In genomic region chr17:19958023-19958422, GRCh38 we compare ENCODE assay signal across 10 cellular contexts. TPM values are rescaled to one million over a fixed set of nuclear protein-coding genes. Genes with fewer than 3 reads are reported as not detected.
DNase-seq lines count a peak whose midpoint lies in the region; ATAC-seq and TF ChIP-seq lines count a peak whose summit lies in the region.
"Had no signal": no experiment of that assay in that cellular context is flagged by ENCODE, and none has a peak within 500 bp of the region (broad histone marks: within the 10 kb centered on the region; RNA-seq: fewer than 3 reads in every experiment).

No MANE protein-coding gene starts in this region.

- WGBS in right lobe of liver (ENCODE audit: insufficient coverage, low coverage, low lambda C conversion rate, missing lambda C conversion rate) = 63% methylated on average over 5 of the region's 5 CpGs

- no peaks in the 10 kb centered on the region for H3K9me3 ChIP-seq in right lobe of liver

- no peak overlapping the region for H3K27ac ChIP-seq in right lobe of liver

- TF ChIP-seq CTCF in brain (conservative IDR thresholded peaks at IDR 0.05) (no peak), right lobe of liver (IDR thresholded peaks at IDR 0.05) (no peak)

- peak overlapping the region in 1 of 5 experiments; percentile 65 for H3K4me3 Mint-ChIP-seq in brain
- H3K4me3 Mint-ChIP-seq: activated naive CD4-positive, alpha-beta T cell treated with anti-CD3 and anti-CD28 coated beads, Interleukin-2, amount 10 ng/mL, durations not matched to agents 7 days and 5 days had no signal

- H3K36me3 ChIP-seq in right lobe of liver = peaks cover 0 to 33% (median 6%) of the 10 kb centered on the region in 4 donors

- H3K4me1 ChIP-seq in right lobe of liver = peaks cover 0 to 20% (median 9%) of the 10 kb centered on the region in 4 donors

- peak; percentile 83 for DNase-seq in AG08395 (ENCODE audit: low spot score)
- peak; percentile 87 for DNase-seq in HS-5 (ENCODE audit: low read depth)
- no peak for DNase-seq in right lobe of liver
- DNase-seq in activated CD4-positive, CD25-positive, alpha-beta regulatory T cell treated with anti-CD3 and anti-CD28 coated beads, Interleukin-2, amount 50 U/mL, for 72 hours = no peak
- DNase-seq: activated naive CD4-positive, alpha-beta T cell treated with anti-CD3 and anti-CD28 coated beads, Interleukin-2, amount 10 ng/mL, durations not matched to agents 7 days and 5 days; stimulated activated naive CD4-positive, alpha-beta T cell had no signal

- peaks cover 19% of the 10 kb centered on the region for H3K4me1 Mint-ChIP-seq in brain

- H3K27me3 Mint-ChIP-seq in brain = no peaks in the 10 kb centered on the region
- H3K27me3 Mint-ChIP-seq: activated naive CD4-positive, alpha-beta T cell treated with anti-CD3 and anti-CD28 coated beads, Interleukin-2, amount 10 ng/mL, durations not matched to agents 7 days and 5 days had no signal

- H3K27me3 ChIP-seq in right lobe of liver = no peaks in the 10 kb centered on the region

- ATAC-seq in right lobe of liver (peak in 3 of 4 donors; percentile 44 to 79 (median 46)), HG02588 (IDR thresholded peaks at IDR 0.05; ENCODE audit: unreplicated experiment) (no peak), HG03520 (IDR thresholded peaks at IDR 0.05; ENCODE audit: unreplicated experiment) (no peak), HG03159 (IDR thresholded peaks at IDR 0.05; ENCODE audit: unreplicated experiment) (no peak)

- intact Hi-C loops in right lobe of liver (cut with DNase I) = no loop called here

- H3K36me3 Mint-ChIP-seq in brain = peaks cover 84% of the 10 kb centered on the region

- no peak overlapping the region for H3K4me3 ChIP-seq in right lobe of liver

- peak overlapping the region in 3 of 5 experiments; percentile 87 to 92 (median 88) for H3K27ac Mint-ChIP-seq in brain
- H3K27ac Mint-ChIP-seq: activated naive CD4-positive, alpha-beta T cell treated with anti-CD3 and anti-CD28 coated beads, Interleukin-2, amount 10 ng/mL, durations not matched to agents 7 days and 5 days had no signal

- TF ChIP-seq POLR2A in right lobe of liver (IDR thresholded peaks at IDR 0.05) = no peak

- peaks cover 8 to 27% (median 12%) of the 10 kb centered on the region in 5 experiments for H3K9me3 Mint-ChIP-seq in brain
- H3K9me3 Mint-ChIP-seq: activated naive CD4-positive, alpha-beta T cell treated with anti-CD3 and anti-CD28 coated beads, Interleukin-2, amount 10 ng/mL, durations not matched to agents 7 days and 5 days had no signal

RNA-seq across cellular contexts. Expression of gene AKAP10, which starts 19.6 kb away (rescaled TPM):
- 6.3 TPM for polyA plus RNA-seq in brain (ENCODE audit: insufficient read depth, low read depth, low replicate concordance)
- total RNA-seq in right lobe of liver = 10 to 100 TPM in 3 of 6 experiments, 1 to 10 TPM in 3; 8.6 to 13.1 (median 10.6) TPM

RNA-seq across cellular contexts. Expression of gene SPECC1, which starts 51.1 kb away (rescaled TPM):
- 34.9 TPM for polyA plus RNA-seq in brain (ENCODE audit: insufficient read depth, low read depth, low replicate concordance)
- 1 to 10 TPM in 5 of 6 experiments, under 1 TPM in 1; 0.81 to 5.0 (median 2.8) TPM for total RNA-seq in right lobe of liver

Comparison
In these comparisons a context has a peak if more than half of its experiments do, and no peak if none do; other contexts are left out.
1. DNase-seq: peak in AG08395 (single experiment) and HS-5 (single experiment); none in right lobe of liver (0 of 3) and activated CD4-positive, CD25-positive, alpha-beta regulatory T cell treated with anti-CD3 and anti-CD28 coated beads, Interleukin-2, amount 50 U/mL, for 72 hours (single experiment).
2. ATAC-seq: peak in right lobe of liver (3 of 4); none in HG02588 (single experiment), HG03520 (single experiment) and HG03159 (single experiment).